Comparison of ENCODE assay signal across 1 cellular context in the genomic region with DNA sequence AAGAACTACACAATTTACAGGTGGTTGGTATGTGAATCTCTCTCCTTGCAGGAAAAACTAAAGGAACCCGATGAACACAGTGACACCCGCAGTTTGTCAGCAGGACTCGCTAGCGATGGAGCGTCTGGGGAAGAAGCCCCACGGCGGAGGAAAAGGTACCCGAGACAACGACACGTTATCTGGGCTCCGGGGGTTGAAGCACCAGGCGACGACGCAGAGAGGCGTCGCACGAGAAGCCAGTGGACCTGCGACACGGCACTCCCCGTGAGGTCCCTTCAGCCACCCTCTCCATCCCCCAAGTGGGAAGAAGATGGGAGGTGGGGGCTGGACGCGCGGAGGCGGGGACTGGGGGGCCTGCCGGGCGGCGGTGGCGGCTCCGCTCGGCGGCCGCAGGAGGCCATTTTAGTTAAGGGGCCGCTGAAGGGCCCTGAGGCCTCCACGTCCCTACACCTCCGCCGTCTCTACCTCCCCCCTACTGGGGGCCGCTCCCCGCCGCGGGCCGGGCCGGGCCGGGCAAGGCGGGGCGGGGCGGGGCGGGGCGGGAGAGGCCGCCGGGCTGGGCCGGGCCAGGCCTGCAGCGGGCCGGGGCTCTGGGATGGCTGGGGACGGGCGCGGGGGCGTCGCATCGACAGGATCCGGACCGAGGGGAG.
TF ChIP-seq lines count a peak whose summit lies in the region.

No MANE protein-coding gene starts in this region.

TF ChIP-seq in K562, 482 proteins besides CTCF, POLR2A, EP300 and RAD21 (continued from another document and continues in another):
- TF ChIP-seq, protein P1, sequence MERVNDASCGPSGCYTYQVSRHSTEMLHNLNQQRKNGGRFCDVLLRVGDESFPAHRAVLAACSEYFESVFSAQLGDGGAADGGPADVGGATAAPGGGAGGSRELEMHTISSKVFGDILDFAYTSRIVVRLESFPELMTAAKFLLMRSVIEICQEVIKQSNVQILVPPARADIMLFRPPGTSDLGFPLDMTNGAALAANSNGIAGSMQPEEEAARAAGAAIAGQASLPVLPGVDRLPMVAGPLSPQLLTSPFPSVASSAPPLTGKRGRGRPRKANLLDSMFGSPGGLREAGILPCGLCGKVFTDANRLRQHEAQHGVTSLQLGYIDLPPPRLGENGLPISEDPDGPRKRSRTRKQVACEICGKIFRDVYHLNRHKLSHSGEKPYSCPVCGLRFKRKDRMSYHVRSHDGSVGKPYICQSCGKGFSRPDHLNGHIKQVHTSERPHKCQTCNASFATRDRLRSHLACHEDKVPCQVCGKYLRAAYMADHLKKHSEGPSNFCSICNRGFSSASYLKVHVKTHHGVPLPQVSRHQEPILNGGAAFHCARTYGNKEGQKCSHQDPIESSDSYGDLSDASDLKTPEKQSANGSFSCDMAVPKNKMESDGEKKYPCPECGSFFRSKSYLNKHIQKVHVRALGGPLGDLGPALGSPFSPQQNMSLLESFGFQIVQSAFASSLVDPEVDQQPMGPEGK (CRISPR knock-in tag; IDR thresholded peaks at IDR 0.05; ENCODE audit: borderline replicate concordance) = no peak
- TF ChIP-seq, protein P2, sequence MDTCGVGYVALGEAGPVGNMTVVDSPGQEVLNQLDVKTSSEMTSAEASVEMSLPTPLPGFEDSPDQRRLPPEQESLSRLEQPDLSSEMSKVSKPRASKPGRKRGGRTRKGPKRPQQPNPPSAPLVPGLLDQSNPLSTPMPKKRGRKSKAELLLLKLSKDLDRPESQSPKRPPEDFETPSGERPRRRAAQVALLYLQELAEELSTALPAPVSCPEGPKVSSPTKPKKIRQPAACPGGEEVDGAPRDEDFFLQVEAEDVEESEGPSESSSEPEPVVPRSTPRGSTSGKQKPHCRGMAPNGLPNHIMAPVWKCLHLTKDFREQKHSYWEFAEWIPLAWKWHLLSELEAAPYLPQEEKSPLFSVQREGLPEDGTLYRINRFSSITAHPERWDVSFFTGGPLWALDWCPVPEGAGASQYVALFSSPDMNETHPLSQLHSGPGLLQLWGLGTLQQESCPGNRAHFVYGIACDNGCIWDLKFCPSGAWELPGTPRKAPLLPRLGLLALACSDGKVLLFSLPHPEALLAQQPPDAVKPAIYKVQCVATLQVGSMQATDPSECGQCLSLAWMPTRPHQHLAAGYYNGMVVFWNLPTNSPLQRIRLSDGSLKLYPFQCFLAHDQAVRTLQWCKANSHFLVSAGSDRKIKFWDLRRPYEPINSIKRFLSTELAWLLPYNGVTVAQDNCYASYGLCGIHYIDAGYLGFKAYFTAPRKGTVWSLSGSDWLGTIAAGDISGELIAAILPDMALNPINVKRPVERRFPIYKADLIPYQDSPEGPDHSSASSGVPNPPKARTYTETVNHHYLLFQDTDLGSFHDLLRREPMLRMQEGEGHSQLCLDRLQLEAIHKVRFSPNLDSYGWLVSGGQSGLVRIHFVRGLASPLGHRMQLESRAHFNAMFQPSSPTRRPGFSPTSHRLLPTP (IDR thresholded peaks at IDR 0.05; ENCODE audit: borderline replicate concordance, extremely low read depth, insufficient read length) = no peak
- TF ChIP-seq CXXC5 (CRISPR knock-in tag; IDR thresholded peaks at IDR 0.05) (peak; percentile 18; the same call in 1 of the 2 replicates), TSC22D4 (tag; IDR thresholded peaks at IDR 0.05) (no peak), KDM5B (IDR thresholded peaks at IDR 0.05; ENCODE audit: insufficient replicate concordance, low read depth, low read length) (no peak), ZNF696 (CRISPR knock-in tag; conservative IDR thresholded peaks at IDR 0.05) (no peak), FUS (optimal IDR thresholded peaks at IDR 0.05; ENCODE audit: low read depth, low read length) (peak; percentile 10), L3MBTL2 (IDR thresholded peaks at IDR 0.05) (no peak), HMGN3 (IDR thresholded peaks at IDR 0.05; ENCODE audit: borderline replicate concordance, extremely low read depth, insufficient read length, low read depth, low read length) (peak; percentile 31), HSF4 (CRISPR knock-in tag; IDR thresholded peaks at IDR 0.05; ENCODE audit: borderline replicate concordance) (no peak), MAZ (CRISPR knock-in tag; conservative IDR thresholded peaks at IDR 0.05 in 1 of 2, IDR thresholded peaks at IDR 0.05 in 1 of 2) (peak; percentile 21 to 23; a peak in 3 of 4 replicates), TOE1 (IDR thresholded peaks at IDR 0.05; ENCODE audit: borderline replicate concordance) (0 out of 2 replicates have a peak, but pooled peaks have one; percentile 18), TOE1 (CRISPR knock-in tag; IDR thresholded peaks at IDR 0.05; ENCODE audit: borderline replicate concordance, low read depth) (no peak), HNRNPH1 (optimal IDR thresholded peaks at IDR 0.05; ENCODE audit: low read depth, low read length) (no peak), YBX1 (IDR thresholded peaks at IDR 0.05) (no peak), HMG20A (CRISPR knock-in tag; conservative IDR thresholded peaks at IDR 0.05) (no peak), RBBP5 (IDR thresholded peaks at IDR 0.05; ENCODE audit: borderline replicate concordance, insufficient read depth, low read length, poor library complexity, severe bottlenecking) (peak; percentile 36), ZNF324 (CRISPR knock-in tag; IDR thresholded peaks at IDR 0.05) (no peak), STAG1 (CRISPR knock-in tag; IDR thresholded peaks at IDR 0.05; ENCODE audit: borderline replicate concordance) (no peak), SMAD1 (IDR thresholded peaks at IDR 0.05; ENCODE audit: low read depth, low read length, partially characterized antibody) (no peak), NR2C2 (CRISPR knock-in tag; IDR thresholded peaks at IDR 0.05) (no peak; the same call in 1 of the 2 replicates), NR2C2 (tag; IDR thresholded peaks at IDR 0.05) (no peak), U2AF2 (optimal IDR thresholded peaks at IDR 0.05; ENCODE audit: low read depth, low read length) (no peak), ZNF212 (CRISPR knock-in tag; IDR thresholded peaks at IDR 0.05) (no peak), PRMT5 (CRISPR knock-in tag; IDR thresholded peaks at IDR 0.05) (no peak)
- TF ChIP-seq, protein P3, sequence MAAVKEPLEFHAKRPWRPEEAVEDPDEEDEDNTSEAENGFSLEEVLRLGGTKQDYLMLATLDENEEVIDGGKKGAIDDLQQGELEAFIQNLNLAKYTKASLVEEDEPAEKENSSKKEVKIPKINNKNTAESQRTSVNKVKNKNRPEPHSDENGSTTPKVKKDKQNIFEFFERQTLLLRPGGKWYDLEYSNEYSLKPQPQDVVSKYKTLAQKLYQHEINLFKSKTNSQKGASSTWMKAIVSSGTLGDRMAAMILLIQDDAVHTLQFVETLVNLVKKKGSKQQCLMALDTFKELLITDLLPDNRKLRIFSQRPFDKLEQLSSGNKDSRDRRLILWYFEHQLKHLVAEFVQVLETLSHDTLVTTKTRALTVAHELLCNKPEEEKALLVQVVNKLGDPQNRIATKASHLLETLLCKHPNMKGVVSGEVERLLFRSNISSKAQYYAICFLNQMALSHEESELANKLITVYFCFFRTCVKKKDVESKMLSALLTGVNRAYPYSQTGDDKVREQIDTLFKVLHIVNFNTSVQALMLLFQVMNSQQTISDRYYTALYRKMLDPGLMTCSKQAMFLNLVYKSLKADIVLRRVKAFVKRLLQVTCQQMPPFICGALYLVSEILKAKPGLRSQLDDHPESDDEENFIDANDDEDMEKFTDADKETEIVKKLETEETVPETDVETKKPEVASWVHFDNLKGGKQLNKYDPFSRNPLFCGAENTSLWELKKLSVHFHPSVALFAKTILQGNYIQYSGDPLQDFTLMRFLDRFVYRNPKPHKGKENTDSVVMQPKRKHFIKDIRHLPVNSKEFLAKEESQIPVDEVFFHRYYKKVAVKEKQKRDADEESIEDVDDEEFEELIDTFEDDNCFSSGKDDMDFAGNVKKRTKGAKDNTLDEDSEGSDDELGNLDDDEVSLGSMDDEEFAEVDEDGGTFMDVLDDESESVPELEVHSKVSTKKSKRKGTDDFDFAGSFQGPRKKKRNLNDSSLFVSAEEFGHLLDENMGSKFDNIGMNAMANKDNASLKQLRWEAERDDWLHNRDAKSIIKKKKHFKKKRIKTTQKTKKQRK (IDR thresholded peaks at IDR 0.05; ENCODE audit: borderline replicate concordance, low read depth, low read length) = no peak
- TF ChIP-seq, protein P4, sequence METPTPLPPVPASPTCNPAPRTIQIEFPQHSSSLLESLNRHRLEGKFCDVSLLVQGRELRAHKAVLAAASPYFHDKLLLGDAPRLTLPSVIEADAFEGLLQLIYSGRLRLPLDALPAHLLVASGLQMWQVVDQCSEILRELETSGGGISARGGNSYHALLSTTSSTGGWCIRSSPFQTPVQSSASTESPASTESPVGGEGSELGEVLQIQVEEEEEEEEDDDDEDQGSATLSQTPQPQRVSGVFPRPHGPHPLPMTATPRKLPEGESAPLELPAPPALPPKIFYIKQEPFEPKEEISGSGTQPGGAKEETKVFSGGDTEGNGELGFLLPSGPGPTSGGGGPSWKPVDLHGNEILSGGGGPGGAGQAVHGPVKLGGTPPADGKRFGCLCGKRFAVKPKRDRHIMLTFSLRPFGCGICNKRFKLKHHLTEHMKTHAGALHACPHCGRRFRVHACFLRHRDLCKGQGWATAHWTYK (CRISPR knock-in tag; IDR thresholded peaks at IDR 0.05) = no peak
- TF ChIP-seq, protein P5, sequence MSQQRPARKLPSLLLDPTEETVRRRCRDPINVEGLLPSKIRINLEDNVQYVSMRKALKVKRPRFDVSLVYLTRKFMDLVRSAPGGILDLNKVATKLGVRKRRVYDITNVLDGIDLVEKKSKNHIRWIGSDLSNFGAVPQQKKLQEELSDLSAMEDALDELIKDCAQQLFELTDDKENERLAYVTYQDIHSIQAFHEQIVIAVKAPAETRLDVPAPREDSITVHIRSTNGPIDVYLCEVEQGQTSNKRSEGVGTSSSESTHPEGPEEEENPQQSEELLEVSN (IDR thresholded peaks at IDR 0.05; ENCODE audit: borderline replicate concordance in 1 of 2, extremely low read depth in 1 of 2, insufficient read depth in 1 of 2, insufficient read length in 1 of 2, low read depth in 1 of 2, low read length in 1 of 2, poor library complexity in 1 of 2, severe bottlenecking in 1 of 2) = peak in 1 of 2 experiments; percentile 15
- TF ChIP-seq, protein P6, sequence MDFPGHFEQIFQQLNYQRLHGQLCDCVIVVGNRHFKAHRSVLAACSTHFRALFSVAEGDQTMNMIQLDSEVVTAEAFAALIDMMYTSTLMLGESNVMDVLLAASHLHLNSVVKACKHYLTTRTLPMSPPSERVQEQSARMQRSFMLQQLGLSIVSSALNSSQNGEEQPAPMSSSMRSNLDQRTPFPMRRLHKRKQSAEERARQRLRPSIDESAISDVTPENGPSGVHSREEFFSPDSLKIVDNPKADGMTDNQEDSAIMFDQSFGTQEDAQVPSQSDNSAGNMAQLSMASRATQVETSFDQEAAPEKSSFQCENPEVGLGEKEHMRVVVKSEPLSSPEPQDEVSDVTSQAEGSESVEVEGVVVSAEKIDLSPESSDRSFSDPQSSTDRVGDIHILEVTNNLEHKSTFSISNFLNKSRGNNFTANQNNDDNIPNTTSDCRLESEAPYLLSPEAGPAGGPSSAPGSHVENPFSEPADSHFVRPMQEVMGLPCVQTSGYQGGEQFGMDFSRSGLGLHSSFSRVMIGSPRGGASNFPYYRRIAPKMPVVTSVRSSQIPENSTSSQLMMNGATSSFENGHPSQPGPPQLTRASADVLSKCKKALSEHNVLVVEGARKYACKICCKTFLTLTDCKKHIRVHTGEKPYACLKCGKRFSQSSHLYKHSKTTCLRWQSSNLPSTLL (IDR thresholded peaks at IDR 0.05) = no peak
- TF ChIP-seq, protein P7, sequence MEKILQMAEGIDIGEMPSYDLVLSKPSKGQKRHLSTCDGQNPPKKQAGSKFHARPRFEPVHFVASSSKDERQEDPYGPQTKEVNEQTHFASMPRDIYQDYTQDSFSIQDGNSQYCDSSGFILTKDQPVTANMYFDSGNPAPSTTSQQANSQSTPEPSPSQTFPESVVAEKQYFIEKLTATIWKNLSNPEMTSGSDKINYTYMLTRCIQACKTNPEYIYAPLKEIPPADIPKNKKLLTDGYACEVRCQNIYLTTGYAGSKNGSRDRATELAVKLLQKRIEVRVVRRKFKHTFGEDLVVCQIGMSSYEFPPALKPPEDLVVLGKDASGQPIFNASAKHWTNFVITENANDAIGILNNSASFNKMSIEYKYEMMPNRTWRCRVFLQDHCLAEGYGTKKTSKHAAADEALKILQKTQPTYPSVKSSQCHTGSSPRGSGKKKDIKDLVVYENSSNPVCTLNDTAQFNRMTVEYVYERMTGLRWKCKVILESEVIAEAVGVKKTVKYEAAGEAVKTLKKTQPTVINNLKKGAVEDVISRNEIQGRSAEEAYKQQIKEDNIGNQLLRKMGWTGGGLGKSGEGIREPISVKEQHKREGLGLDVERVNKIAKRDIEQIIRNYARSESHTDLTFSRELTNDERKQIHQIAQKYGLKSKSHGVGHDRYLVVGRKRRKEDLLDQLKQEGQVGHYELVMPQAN (IDR thresholded peaks at IDR 0.05; ENCODE audit: borderline replicate concordance) = no peak
- TF ChIP-seq, protein P8, sequence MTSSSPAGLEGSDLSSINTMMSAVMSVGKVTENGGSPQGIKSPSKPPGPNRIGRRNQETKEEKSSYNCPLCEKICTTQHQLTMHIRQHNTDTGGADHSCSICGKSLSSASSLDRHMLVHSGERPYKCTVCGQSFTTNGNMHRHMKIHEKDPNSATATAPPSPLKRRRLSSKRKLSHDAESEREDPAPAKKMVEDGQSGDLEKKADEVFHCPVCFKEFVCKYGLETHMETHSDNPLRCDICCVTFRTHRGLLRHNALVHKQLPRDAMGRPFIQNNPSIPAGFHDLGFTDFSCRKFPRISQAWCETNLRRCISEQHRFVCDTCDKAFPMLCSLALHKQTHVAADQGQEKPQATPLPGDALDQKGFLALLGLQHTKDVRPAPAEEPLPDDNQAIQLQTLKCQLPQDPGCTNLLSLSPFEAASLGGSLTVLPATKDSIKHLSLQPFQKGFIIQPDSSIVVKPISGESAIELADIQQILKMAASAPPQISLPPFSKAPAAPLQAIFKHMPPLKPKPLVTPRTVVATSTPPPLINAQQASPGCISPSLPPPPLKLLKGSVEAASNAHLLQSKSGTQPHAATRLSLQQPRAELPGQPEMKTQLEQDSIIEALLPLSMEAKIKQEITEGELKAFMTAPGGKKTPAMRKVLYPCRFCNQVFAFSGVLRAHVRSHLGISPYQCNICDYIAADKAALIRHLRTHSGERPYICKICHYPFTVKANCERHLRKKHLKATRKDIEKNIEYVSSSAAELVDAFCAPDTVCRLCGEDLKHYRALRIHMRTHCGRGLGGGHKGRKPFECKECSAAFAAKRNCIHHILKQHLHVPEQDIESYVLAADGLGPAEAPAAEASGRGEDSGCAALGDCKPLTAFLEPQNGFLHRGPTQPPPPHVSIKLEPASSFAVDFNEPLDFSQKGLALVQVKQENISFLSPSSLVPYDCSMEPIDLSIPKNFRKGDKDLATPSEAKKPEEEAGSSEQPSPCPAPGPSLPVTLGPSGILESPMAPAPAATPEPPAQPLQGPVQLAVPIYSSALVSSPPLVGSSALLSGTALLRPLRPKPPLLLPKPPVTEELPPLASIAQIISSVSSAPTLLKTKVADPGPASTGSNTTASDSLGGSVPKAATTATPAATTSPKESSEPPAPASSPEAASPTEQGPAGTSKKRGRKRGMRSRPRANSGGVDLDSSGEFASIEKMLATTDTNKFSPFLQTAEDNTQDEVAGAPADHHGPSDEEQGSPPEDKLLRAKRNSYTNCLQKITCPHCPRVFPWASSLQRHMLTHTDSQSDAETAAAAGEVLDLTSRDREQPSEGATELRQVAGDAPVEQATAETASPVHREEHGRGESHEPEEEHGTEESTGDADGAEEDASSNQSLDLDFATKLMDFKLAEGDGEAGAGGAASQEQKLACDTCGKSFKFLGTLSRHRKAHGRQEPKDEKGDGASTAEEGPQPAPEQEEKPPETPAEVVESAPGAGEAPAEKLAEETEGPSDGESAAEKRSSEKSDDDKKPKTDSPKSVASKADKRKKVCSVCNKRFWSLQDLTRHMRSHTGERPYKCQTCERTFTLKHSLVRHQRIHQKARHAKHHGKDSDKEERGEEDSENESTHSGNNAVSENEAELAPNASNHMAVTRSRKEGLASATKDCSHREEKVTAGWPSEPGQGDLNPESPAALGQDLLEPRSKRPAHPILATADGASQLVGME (CRISPR knock-in tag; IDR thresholded peaks at IDR 0.05) = peak; percentile 67; the same call in 1 of the 2 replicates
- TF ChIP-seq, protein P9, sequence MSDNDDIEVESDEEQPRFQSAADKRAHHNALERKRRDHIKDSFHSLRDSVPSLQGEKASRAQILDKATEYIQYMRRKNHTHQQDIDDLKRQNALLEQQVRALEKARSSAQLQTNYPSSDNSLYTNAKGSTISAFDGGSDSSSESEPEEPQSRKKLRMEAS (CRISPR knock-in tag; IDR thresholded peaks at IDR 0.05) = no peak
